Comparison of ENCODE assay signal across 31 cellular contexts in the genomic region with DNA sequence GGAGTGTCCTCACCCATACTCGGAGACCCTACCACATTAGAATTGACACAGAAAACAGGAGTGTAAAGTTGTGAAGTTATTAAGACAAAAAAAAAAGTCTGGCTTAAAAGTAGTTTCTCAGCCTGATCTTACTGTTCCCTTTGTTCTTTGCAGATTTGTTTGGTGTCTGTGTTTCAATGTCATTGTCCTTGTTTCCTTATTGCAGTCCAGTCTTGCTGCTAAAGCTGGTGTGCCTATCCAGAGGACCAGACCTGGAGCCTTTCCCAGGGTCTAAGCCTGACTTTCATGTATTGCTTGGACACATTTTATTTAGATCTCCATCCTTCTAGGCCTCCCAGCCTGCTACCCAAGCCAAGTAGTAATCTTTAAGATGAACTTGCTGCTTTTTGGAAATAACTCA.
"Had no signal": no experiment of that assay in that cellular context is flagged by ENCODE, and none has a peak within 500 bp of the region (broad histone marks: within the 10 kb centered on the region; RNA-seq: fewer than 3 reads in every experiment).

No MANE protein-coding gene starts in this region.

- H3K27me3 Mint-ChIP-seq: activated CD4-positive, alpha-beta T cell treated with anti-CD3 and anti-CD28 coated beads, Interleukin-2, amount 10 ng/mL, durations not matched to agents 7 days and 5 days; activated CD8-positive, alpha-beta memory T cell treated with anti-CD3 and anti-CD28 coated beads, Interleukin-2, amount 10 ng/mL, durations not matched to agents 7 days and 5 days; activated naive CD8-positive, alpha-beta T cell treated with anti-CD3 and anti-CD28 coated beads, Interleukin-2, amount 10 ng/mL, durations not matched to agents 7 days and 5 days; dendritic cell treated with granulocyte-macrophage colony-stimulating factor and Interleukin-4, amounts not matched to agents 40 ng/mL and 50 ng/mL, for 4 days had no signal

- H3K4me3 Mint-ChIP-seq: activated CD4-positive, alpha-beta T cell treated with anti-CD3 and anti-CD28 coated beads, Interleukin-2, amount 10 ng/mL, durations not matched to agents 7 days and 5 days; activated CD8-positive, alpha-beta memory T cell treated with anti-CD3 and anti-CD28 coated beads, Interleukin-2, amount 10 ng/mL, durations not matched to agents 7 days and 5 days; activated CD8-positive, alpha-beta T cell treated with anti-CD3 and anti-CD28 coated beads, Interleukin-2, amount 10 ng/mL, durations not matched to agents 7 days and 5 days; activated naive CD4-positive, alpha-beta T cell treated with anti-CD3 and anti-CD28 coated beads for 36 hours; activated naive CD8-positive, alpha-beta T cell treated with anti-CD3 and anti-CD28 coated beads, Interleukin-2, amount 10 ng/mL, durations not matched to agents 7 days and 5 days; activated T-cell treated with anti-CD3 and anti-CD28 coated beads, Interleukin-2, amount 50 U/mL, for 72 hours; brain; dendritic cell treated with granulocyte-macrophage colony-stimulating factor and Interleukin-4, amounts not matched to agents 40 ng/mL and 50 ng/mL, for 4 days; endodermal cell had no signal

- ATAC-seq: activated CD8-positive, alpha-beta memory T cell treated with anti-CD3 and anti-CD28 coated beads, Interleukin-2, amount 10 ng/mL, durations not matched to agents 7 days and 5 days; activated CD8-positive, alpha-beta T cell treated with anti-CD3 and anti-CD28 coated beads, Interleukin-2, amount 10 ng/mL, durations not matched to agents 7 days and 5 days; activated naive CD4-positive, alpha-beta T cell treated with anti-CD3 and anti-CD28 coated beads, Interleukin-2, amount 50 U/mL, for 72 hours; activated T-cell treated with anti-CD3 and anti-CD28 coated beads, Interleukin-2, amount 50 U/mL, for 72 hours; foreskin keratinocyte; gastrocnemius medialis; heart left ventricle had no signal

- H3K27ac Mint-ChIP-seq: activated CD4-positive, alpha-beta T cell treated with anti-CD3 and anti-CD28 coated beads, Interleukin-2, amount 10 ng/mL, durations not matched to agents 7 days and 5 days; activated CD8-positive, alpha-beta T cell treated with anti-CD3 and anti-CD28 coated beads, Interleukin-2, amount 10 ng/mL, durations not matched to agents 7 days and 5 days; activated naive CD4-positive, alpha-beta T cell treated with anti-CD3 and anti-CD28 coated beads for 36 hours; activated naive CD8-positive, alpha-beta T cell treated with anti-CD3 and anti-CD28 coated beads, Interleukin-2, amount 10 ng/mL, durations not matched to agents 7 days and 5 days; activated T-cell treated with anti-CD3 and anti-CD28 coated beads, Interleukin-2, amount 50 U/mL, for 72 hours; dendritic cell treated with granulocyte-macrophage colony-stimulating factor and Interleukin-4, amounts not matched to agents 40 ng/mL and 50 ng/mL, for 4 days; endodermal cell had no signal

- H3K9me3 Mint-ChIP-seq: activated CD4-positive, alpha-beta T cell treated with anti-CD3 and anti-CD28 coated beads, Interleukin-2, amount 10 ng/mL, durations not matched to agents 7 days and 5 days; activated naive CD4-positive, alpha-beta T cell treated with anti-CD3 and anti-CD28 coated beads for 36 hours; activated naive CD4-positive, alpha-beta T cell treated with anti-CD3 and anti-CD28 coated beads, Interleukin-2, amount 50 U/mL, for 72 hours; activated naive CD8-positive, alpha-beta T cell treated with anti-CD3 and anti-CD28 coated beads, Interleukin-2, amount 10 ng/mL, durations not matched to agents 7 days and 5 days; activated T-cell treated with anti-CD3 and anti-CD28 coated beads, Interleukin-2, amount 50 U/mL, for 72 hours; dendritic cell treated with granulocyte-macrophage colony-stimulating factor and Interleukin-4, amounts not matched to agents 40 ng/mL and 50 ng/mL, for 4 days; endodermal cell had no signal

- DNase-seq: activated CD4-positive, alpha-beta T cell treated with anti-CD3 and anti-CD28 coated beads for 4 hours; activated CD4-positive, alpha-beta T cell treated with anti-CD3 and anti-CD28 coated beads, Interleukin-2, amount 10 ng/mL, durations not matched to agents 7 days and 5 days; activated CD4-positive, alpha-beta T cell treated with anti-CD3 and anti-CD28 coated beads, Interleukin-2, amount 50 U/mL, for 48 hours; activated CD4-positive, CD25-positive, alpha-beta regulatory T cell; activated CD4-positive, CD25-positive, alpha-beta regulatory T cell treated with anti-CD3 and anti-CD28 coated beads, Interleukin-2, amount 50 U/mL, for 72 hours; activated CD8-positive, alpha-beta memory T cell treated with anti-CD3 and anti-CD28 coated beads, Interleukin-2, amount 10 ng/mL, durations not matched to agents 7 days and 5 days; activated CD8-positive, alpha-beta memory T cell treated with anti-CD3 and anti-CD28 coated beads, Interleukin-2, amount 50 U/mL, for 4 hours; activated CD8-positive, alpha-beta T cell treated with anti-CD3 and anti-CD28 coated beads, Interleukin-2, amount 10 ng/mL, durations not matched to agents 7 days and 5 days; activated effector memory CD4-positive, alpha-beta T cell treated with Interleukin-2 at 50 U/mL for 16 hours; activated gamma-delta T cell treated with Interleukin-2 at 50 U/mL for 16 hours; activated naive CD4-positive, alpha-beta T cell treated with anti-CD3 and anti-CD28 coated beads for 36 hours; activated naive CD8-positive, alpha-beta T cell treated with anti-CD3 and anti-CD28 coated beads, Interleukin-2, amount 10 ng/mL, durations not matched to agents 7 days and 5 days; activated T-cell treated with anti-CD3 and anti-CD28 coated beads, Interleukin-2, amount 50 U/mL, for 1 hour; activated T-cell treated with anti-CD3 and anti-CD28 coated beads, Interleukin-2, amount 50 U/mL, for 72 hours; central memory CD4-positive, alpha-beta T cell; dorsolateral prefrontal cortex; effector memory CD4-positive, alpha-beta T cell; endodermal cell; erythroblast; foreskin keratinocyte; gastrocnemius medialis; glutamatergic neuron; heart left ventricle; T-helper 1 cell; T-helper 2 cell had no signal

- H3K9me3 ChIP-seq: ascending aorta, breast epithelium, esophagus muscularis mucosa, gastrocnemius medialis, heart left ventricle had no signal

- H3K36me3 Mint-ChIP-seq: brain had no signal
